21 cellular contexts compared by ENCODE assay signal in the genomic region with DNA sequence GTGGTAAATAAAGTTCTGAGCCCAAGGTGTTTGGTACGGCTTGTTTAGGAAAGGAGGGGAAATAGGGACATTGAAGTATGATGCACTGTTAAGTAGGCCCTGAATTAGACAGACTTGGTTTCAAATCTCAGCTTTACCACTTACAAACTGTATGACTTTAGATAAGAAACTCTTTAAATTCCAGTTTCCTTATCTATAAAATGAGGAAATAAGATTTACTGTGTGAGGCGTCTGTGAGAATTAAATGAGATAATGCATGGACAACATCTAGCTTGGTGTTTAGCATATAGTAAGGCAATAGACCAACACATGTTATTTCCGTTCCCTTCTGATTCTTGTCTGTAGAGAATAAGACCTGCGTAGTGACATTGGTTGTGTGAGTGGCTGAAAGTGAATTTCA. TPM values are rescaled to one million over a fixed set of nuclear protein-coding genes. Genes with fewer than 3 reads are reported as not detected.
"Had no signal": no experiment of that assay in that cellular context is flagged by ENCODE, and none has a peak within 500 bp of the region (broad histone marks: within the 10 kb centered on the region; RNA-seq: fewer than 3 reads in every experiment).

No MANE protein-coding gene starts in this region.

- H3K4me1 ChIP-seq: colonic mucosa, tibial artery, vagina had no signal

- H3K27ac Mint-ChIP-seq: activated CD8-positive, alpha-beta memory T cell treated with anti-CD3 and anti-CD28 coated beads, Interleukin-2, amount 10 ng/mL, durations not matched to agents 7 days and 5 days; progenitor cell of endocrine pancreas had no signal

- H3K27me3 Mint-ChIP-seq: activated CD8-positive, alpha-beta memory T cell treated with anti-CD3 and anti-CD28 coated beads, Interleukin-2, amount 10 ng/mL, durations not matched to agents 7 days and 5 days; naive thymus-derived CD8-positive, alpha-beta T cell had no signal

- ATAC-seq: activated CD8-positive, alpha-beta memory T cell treated with anti-CD3 and anti-CD28 coated beads, Interleukin-2, amount 10 ng/mL, durations not matched to agents 7 days and 5 days; heart right ventricle; left lobe of liver; mucosa of descending colon; naive thymus-derived CD8-positive, alpha-beta T cell; right cardiac atrium had no signal

- H3K27me3 ChIP-seq: colonic mucosa, tibial artery, vagina had no signal

- H3K36me3 ChIP-seq: colonic mucosa, vagina, WERI-Rb-1 had no signal

- H3K4me3 Mint-ChIP-seq: activated CD8-positive, alpha-beta memory T cell treated with anti-CD3 and anti-CD28 coated beads, Interleukin-2, amount 10 ng/mL, durations not matched to agents 7 days and 5 days had no signal

- H3K4me3 ChIP-seq: colonic mucosa, heart right ventricle, mucosa of descending colon, smooth muscle cell, tibial artery, vagina had no signal

- DNase-seq: activated CD8-positive, alpha-beta memory T cell treated with anti-CD3 and anti-CD28 coated beads, Interleukin-2, amount 10 ng/mL, durations not matched to agents 7 days and 5 days; activated naive CD4-positive, alpha-beta T cell; caudate nucleus; colonic mucosa; effector CD4-positive, alpha-beta T cell; foreskin melanocyte; heart right ventricle; islet precursor cell; mammary epithelial cell; mucosa of descending colon; naive thymus-derived CD8-positive, alpha-beta T cell; occipital lobe; right cardiac atrium; T-helper 9 cell; tibial artery; WERI-Rb-1 had no signal

- H3K27ac ChIP-seq: colonic mucosa, heart right ventricle, tibial artery, vagina, WERI-Rb-1 had no signal

- H3K9me3 Mint-ChIP-seq: naive thymus-derived CD8-positive, alpha-beta T cell had no signal

- H3K9me3 ChIP-seq: colonic mucosa, heart right ventricle, mucosa of descending colon, tibial artery, vagina had no signal

RNA-seq across cellular contexts. Expression of gene NCKAP1L, which starts 7.0 kb away (rescaled TPM):
- total RNA-seq: mammary epithelial cell, progenitor cell of endocrine pancreas, smooth muscle cell had no signal
- polyA plus RNA-seq: smooth muscle cell had no signal

RNA-seq across cellular contexts. Expression of gene GTSF1, which starts 31.1 kb away (rescaled TPM):
- total RNA-seq: endothelial cell of umbilical vein, mammary epithelial cell, mucosa of descending colon, progenitor cell of endocrine pancreas, smooth muscle cell had no signal
- polyA plus RNA-seq: mammary epithelial cell, right cardiac atrium, smooth muscle cell had no signal

RNA-seq across cellular contexts. Expression of gene PDE1B, which starts 44.9 kb away (rescaled TPM):
- total RNA-seq: endothelial cell of umbilical vein had no signal
- polyA plus RNA-seq: endothelial cell of umbilical vein, smooth muscle cell had no signal
